Comparison of ENCODE assay signal across 8 cellular contexts in the genomic region with DNA sequence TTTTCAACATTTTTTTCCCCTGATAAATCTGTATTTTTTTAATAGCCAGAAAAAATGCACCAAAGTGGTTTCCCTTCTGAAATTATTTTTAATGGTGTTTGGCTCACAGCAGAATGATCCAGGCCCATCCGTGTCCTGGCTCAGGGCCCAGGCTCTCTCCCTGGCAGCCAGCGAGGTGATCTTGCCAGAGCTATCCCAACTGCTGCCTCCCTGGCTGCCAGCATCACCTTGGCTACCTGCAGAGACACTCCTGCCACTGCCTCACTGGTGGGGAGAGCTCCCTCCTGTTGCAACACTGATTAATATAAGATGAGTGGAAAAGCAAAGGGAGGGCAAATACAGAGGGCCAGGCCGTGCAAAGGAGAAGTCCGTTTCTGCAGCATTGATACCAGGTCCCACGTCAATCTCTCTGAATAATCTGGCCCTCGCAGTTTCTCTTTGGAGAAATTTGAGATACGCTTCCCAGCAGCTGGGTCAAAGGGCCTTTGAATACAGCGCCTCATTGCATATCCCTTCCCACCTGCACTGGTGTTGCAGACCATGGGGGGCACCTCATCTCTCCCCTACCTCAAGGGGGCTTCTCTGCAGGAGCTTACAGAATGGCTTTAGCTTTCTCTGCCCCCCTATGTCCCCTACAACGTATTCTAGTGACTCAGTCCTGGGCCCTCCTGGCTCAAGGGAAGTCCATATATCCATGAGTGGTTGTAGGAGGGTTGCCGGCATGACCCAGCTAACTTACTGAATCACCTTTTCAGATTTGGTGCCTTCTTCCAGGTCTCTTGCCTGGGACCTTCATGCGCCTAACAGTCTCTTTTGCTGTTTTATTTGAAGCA. TPM values are rescaled to one million over a fixed set of nuclear protein-coding genes. Genes with fewer than 3 reads are reported as not detected.
DNase-seq lines count a peak whose midpoint lies in the region; ATAC-seq and TF ChIP-seq lines count a peak whose summit lies in the region.

No MANE protein-coding gene starts in this region.

- H3K9ac ChIP-seq in Karpas-422 (ENCODE audit: low read length) = no peak overlapping the region

- H3K9me3 ChIP-seq in Karpas-422 (ENCODE audit: low read length) = no peaks in the 10 kb centered on the region

- H3K9me2 ChIP-seq in Karpas-422 (replicated peaks; ENCODE audit: insufficient read depth, low read length) = no peaks in the 10 kb centered on the region

- H3K4me3 ChIP-seq in dorsolateral prefrontal cortex = no peak overlapping the region
- no peak overlapping the region for H3K4me3 ChIP-seq in Karpas-422 (ENCODE audit: low read length)

- H2AFZ ChIP-seq in Karpas-422 (ENCODE audit: low read length) = no peak overlapping the region

- intact Hi-C loops in dorsolateral prefrontal cortex (cut with DNase I) = no loop called here

- no peaks in the 10 kb centered on the region for H3K79me2 ChIP-seq in Karpas-422 (ENCODE audit: low read length)

- H3K27me3 ChIP-seq in dorsolateral prefrontal cortex = no peaks in the 10 kb centered on the region
- no peaks in the 10 kb centered on the region for H3K27me3 ChIP-seq in Karpas-422 (ENCODE audit: low read length)

- ATAC-seq in GM21360 (IDR thresholded peaks at IDR 0.05; ENCODE audit: unreplicated experiment) = no peak

- no peaks in the 10 kb centered on the region for H3K4me1 ChIP-seq in Karpas-422 (ENCODE audit: low read length)

- no peaks in the 10 kb centered on the region for H4K20me1 ChIP-seq in Karpas-422 (ENCODE audit: insufficient read depth, low read depth, low read length)

- TF ChIP-seq CTCF in C4-2B (conservative IDR thresholded peaks at IDR 0.05) (no peak), dorsolateral prefrontal cortex (IDR thresholded peaks at IDR 0.05 in 54 of 56, conservative IDR thresholded peaks at IDR 0.05 in 2 of 56; ENCODE audit: low read depth in 1 of 56, partially characterized antibody in 56 of 56) (no peak)

- H3K4me2 ChIP-seq in Karpas-422 (ENCODE audit: low read depth, low read length, poor library complexity, severe bottlenecking) = no peak overlapping the region

- peak; percentile 84 for DNase-seq in NCI-H2196 (lab: John Stamatoyannopoulos, UW; ENCODE audit: unreplicated experiment)
- peak in 4 of 10 donors; percentile 32 to 97 (median 54) for DNase-seq in dorsolateral prefrontal cortex
- peak; percentile 44 for DNase-seq in myocyte (ENCODE audit: low read depth)
- no peak for DNase-seq in stimulated activated CD4-positive, alpha-beta T cell treated with anti-CD3 and anti-CD28 coated beads, Interleukin-2, amount 100 ng/mL, for 48 hours
- no peak for DNase-seq in NCI-H748 treated with DMSO at 0.1 percent for 48 hours (lab: John Stamatoyannopoulos, UW)
- no peak for DNase-seq in Karpas-422

- H3K27ac ChIP-seq in C4-2B = peak overlapping the region; percentile 80
- peak overlapping the region in 41 of 59 donors; percentile 0 to 90 (median 57) for H3K27ac ChIP-seq in dorsolateral prefrontal cortex
- H3K27ac ChIP-seq in Karpas-422 (ENCODE audit: low read length) = no peak overlapping the region

- H3K36me3 ChIP-seq in Karpas-422 (ENCODE audit: insufficient read depth, low read length) = no peaks in the 10 kb centered on the region

RNA-seq across cellular contexts. Expression of gene DSTN, which starts 12.8 kb away (rescaled TPM):
- total RNA-seq in dorsolateral prefrontal cortex = 100 to 1,000 TPM; 105 to 421 (median 232) TPM
- total RNA-seq in myocyte = 361 and 482 TPM in 2 replicates
- 464 TPM for polyA plus RNA-seq in myocyte (2012)
- 8.9 and 9.5 TPM in 2 replicates for total RNA-seq in Karpas-422 (2014; rRNA removed; shearing (Covaris generic); ENCODE audit: low replicate concordance)

RNA-seq across cellular contexts. Expression of gene BFSP1, which starts 25.9 kb away (rescaled TPM):
- 1 to 10 TPM in 114 of 120 experiments, under 1 TPM in 6; 0.67 to 6.9 (median 3.2) TPM for total RNA-seq in dorsolateral prefrontal cortex
- 7.6 and 8.3 TPM in 2 replicates for total RNA-seq in myocyte
- polyA plus RNA-seq in myocyte (2012) = 10.3 TPM
- not detected in 2 replicates for total RNA-seq in Karpas-422 (2014; rRNA removed; shearing (Covaris generic); ENCODE audit: low replicate concordance)

Comparison
In these comparisons a context has a peak if more than half of its experiments do, and no peak if none do; other contexts are left out.
1. DNase-seq: peak in NCI-H2196 (single experiment) and myocyte (single experiment); none in stimulated activated CD4-positive, alpha-beta T cell treated with anti-CD3 and anti-CD28 coated beads, Interleukin-2, amount 100 ng/mL, for 48 hours (0 of 2), NCI-H748 treated with DMSO at 0.1 percent for 48 hours (single experiment) and Karpas-422 (single experiment).
2. RNA of gene DSTN, which starts 12.8 kb away (total RNA-seq): 361 to 482 TPM in myocyte and 105 to 421 TPM in dorsolateral prefrontal cortex; 8.9 to 9.5 TPM in Karpas-422; every median in the first group is over 10 times any median in the second.